In the genomic region with DNA sequence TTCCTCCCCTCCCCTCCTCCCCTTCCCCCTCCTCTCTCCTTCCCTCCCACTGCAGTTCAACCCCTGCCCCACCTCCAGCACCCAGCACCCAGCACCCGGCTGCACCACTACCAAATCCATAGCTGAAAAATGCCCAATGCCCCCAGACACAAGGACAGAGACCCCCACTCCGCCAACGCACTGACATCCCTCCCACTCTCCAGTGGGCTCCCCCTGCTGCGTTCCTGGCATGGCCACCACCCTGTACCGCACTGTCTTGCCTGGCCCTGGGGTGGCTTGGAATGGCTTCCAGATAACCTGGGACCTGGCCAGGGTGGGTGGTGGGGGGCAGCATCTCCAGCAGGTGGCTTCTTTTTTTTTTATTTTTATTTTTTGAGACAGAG, we compare ENCODE assay signal across 11 cellular contexts. TPM values are rescaled to one million over a fixed set of nuclear protein-coding genes. Genes with fewer than 3 reads are reported as not detected.
DNase-seq lines count a peak whose midpoint lies in the region; ATAC-seq and TF ChIP-seq lines count a peak whose summit lies in the region.
"Had no signal": no experiment of that assay in that cellular context is flagged by ENCODE, and none has a peak within 500 bp of the region (broad histone marks: within the 10 kb centered on the region; RNA-seq: fewer than 3 reads in every experiment).

No MANE protein-coding gene starts in this region.

- 19 to 54% methylated on average over 3 to 4 of the region's 5 CpGs for WGBS in esophagus squamous epithelium, 2 donors

- no peak for TF ChIP-seq POLR2A in esophagus squamous epithelium (IDR thresholded peaks at IDR 0.05)
- TF ChIP-seq POLR2A in gastrocnemius medialis (IDR thresholded peaks at IDR 0.05), result no peak

- H3K27ac ChIP-seq in DOHH2 (ENCODE audit: low read depth, low read length) (peak overlapping the region; percentile 97), RWPE2 (ENCODE audit: poor library complexity, severe bottlenecking) (peak overlapping the region; percentile 97), esophagus squamous epithelium (peak overlapping the region; percentile 98 to 99 (median 99)), gastrocnemius medialis (peak overlapping the region; percentile 95 to 100 (median 98))

- H3K27me3 ChIP-seq in DOHH2 (ENCODE audit: control insufficient read depth, low read length) (no peaks in the 10 kb centered on the region), RWPE2 (ENCODE audit: insufficient read depth, poor library complexity, severe bottlenecking) (no peaks in the 10 kb centered on the region), esophagus squamous epithelium (no peaks in the 10 kb centered on the region), gastrocnemius medialis (no peaks in the 10 kb centered on the region)

- H3K9me3 ChIP-seq in DOHH2 (ENCODE audit: control insufficient read depth, insufficient read depth, low read length) (no peaks in the 10 kb centered on the region), RWPE2 (ENCODE audit: severe bottlenecking) (no peaks in the 10 kb centered on the region), esophagus squamous epithelium (no peaks in the 10 kb centered on the region), gastrocnemius medialis (no peaks in the 10 kb centered on the region)

- ATAC-seq in RWPE2 (ENCODE audit: low read depth), result no peak
- ATAC-seq in gastrocnemius medialis, result no peak

- no peaks in the 10 kb centered on the region; the same call in 1 of the 2 replicates for H3K36me3 ChIP-seq in DOHH2 (ENCODE audit: control insufficient read depth, low read length)
- no peaks in the 10 kb centered on the region for H3K36me3 ChIP-seq in RWPE2 (ENCODE audit: low read depth)
- no peaks in the 10 kb centered on the region for H3K36me3 ChIP-seq in esophagus squamous epithelium
- H3K36me3 ChIP-seq in gastrocnemius medialis, result no peaks in the 10 kb centered on the region

- intact Hi-C loops in esophagus squamous epithelium (cut with DNase I) (no loop called here), gastrocnemius medialis (cut with DNase I; ENCODE audit: low total_unique reads) (no loop called here)

- peak overlapping the region; percentile 44; the same call in 1 of the 2 replicates for H3K4me3 ChIP-seq in DOHH2 (ENCODE audit: low read length)
- no peak overlapping the region for H3K4me3 ChIP-seq in RWPE2 (ENCODE audit: severe bottlenecking)
- no peak overlapping the region for H3K4me3 ChIP-seq in esophagus squamous epithelium
- no peak overlapping the region for H3K4me3 ChIP-seq in gastrocnemius medialis
- H3K4me3 ChIP-seq in foreskin fibroblast (ENCODE audit: low read depth in 1 of 2, low read length in 2 of 2), result no peak overlapping the region

- H4K20me1 ChIP-seq in DOHH2 (ENCODE audit: control insufficient read depth, insufficient read depth, low read depth, low read length), result no peaks in the 10 kb centered on the region

- DNase-seq in RWPE2 (ENCODE audit: low spot score), result no peak
- no peak for DNase-seq in esophagus squamous epithelium (lab: John Stamatoyannopoulos, UW)
- peak; percentile 16 to 19 for DNase-seq in gastrocnemius medialis
- no peak for DNase-seq in SHP77 (lab: John Stamatoyannopoulos, UW)
- DNase-seq in DMS 273 (lab: John Stamatoyannopoulos, UW; ENCODE audit: unreplicated experiment), result no peak
- DNase-seq in foreskin fibroblast, result no peak
- no peak for DNase-seq in iPS-NIHi11 (ENCODE audit: low spot score)
- DNase-seq: activated CD4-positive, alpha-beta T cell treated with anti-CD3 and anti-CD28 coated beads for 48 hours; central memory CD4-positive, alpha-beta T cell; stimulated activated CD4-positive, alpha-beta T cell treated with anti-CD3 and anti-CD28 coated beads, Interleukin-4, amount 100 ng/mL, for 4 hours had no signal

- H3K4me1 ChIP-seq in DOHH2 (ENCODE audit: control insufficient read depth, low read length), result peaks cover 90% of the 10 kb centered on the region
- peaks cover 49% of the 10 kb centered on the region for H3K4me1 ChIP-seq in RWPE2 (ENCODE audit: insufficient read depth, poor library complexity, severe bottlenecking)
- peaks cover 83 to 96% (median 86%) of the 10 kb centered on the region in 3 donors for H3K4me1 ChIP-seq in esophagus squamous epithelium
- H3K4me1 ChIP-seq in gastrocnemius medialis, result peaks cover 48 to 64% of the 10 kb centered on the region in 2 donors

- peaks cover 45% of the 10 kb centered on the region for H3F3A ChIP-seq in DOHH2 (ENCODE audit: control insufficient read depth, insufficient read depth)

- peak overlapping the region; percentile 60 for H3K4me2 ChIP-seq in DOHH2 (ENCODE audit: low read length)

- no peaks in the 10 kb centered on the region for H3K9me2 ChIP-seq in DOHH2 (replicated peaks; ENCODE audit: control insufficient read depth, low read length)

- in situ Hi-C loops in gastrocnemius medialis (cut with MboI; ENCODE audit: low sequenced_read_pairs in 4 of 4), result no loop called here

- no peak for TF ChIP-seq CTCF in DOHH2 (IDR thresholded peaks at IDR 0.05; ENCODE audit: low read depth, low read length, poor library complexity, severe bottlenecking)
- no peak for TF ChIP-seq CTCF in RWPE2 (IDR thresholded peaks at IDR 0.05; ENCODE audit: poor library complexity, severe bottlenecking)
- no peak for TF ChIP-seq CTCF in esophagus squamous epithelium (IDR thresholded peaks at IDR 0.05)
- TF ChIP-seq CTCF in gastrocnemius medialis (IDR thresholded peaks at IDR 0.05 in 4 of 5, conservative IDR thresholded peaks at IDR 0.05 in 1 of 5), result no peak
- no peak for TF ChIP-seq CTCF in foreskin fibroblast (IDR thresholded peaks at IDR 0.05; ENCODE audit: low read depth, low read length)

- H3K79me2 ChIP-seq in DOHH2 (ENCODE audit: control insufficient read depth, low read length), result peaks cover 22% of the 10 kb centered on the region

RNA-seq across cellular contexts. Expression of gene MKNK2, which starts 5.8 kb away (rescaled TPM):
- 100 to 1,000 TPM; 147 to 300 (median 189) TPM for total RNA-seq in esophagus squamous epithelium
- total RNA-seq in gastrocnemius medialis, result 1,000 to 10,000 TPM; 1,858 to 2,149 (median 1,965) TPM

RNA-seq across cellular contexts. Expression of gene MOB3A, which starts 39.3 kb away (rescaled TPM):
- total RNA-seq in esophagus squamous epithelium (10 to 100 TPM; 22.9 to 26.9 (median 23.6) TPM), gastrocnemius medialis (10 to 100 TPM; 16.0 to 30.8 (median 22.2) TPM)

RNA-seq across cellular contexts. Expression of gene IZUMO4, which starts 39.9 kb away (rescaled TPM):
- total RNA-seq in esophagus squamous epithelium (10 to 100 TPM in 1 of 4 donors, 1 to 10 TPM in 2, not detected in 1; 3.0 to 11.4 (median 3.2) TPM), gastrocnemius medialis (1 to 10 TPM in 1 of 4 donors, under 1 TPM in 1, not detected in 2; 0.93 to 1.4 TPM)

RNA-seq across cellular contexts. Expression of gene BTBD2, which starts 41.3 kb away (rescaled TPM):
- total RNA-seq in esophagus squamous epithelium (10 to 100 TPM; 42.3 to 79.0 (median 63.8) TPM), gastrocnemius medialis (10 to 100 TPM; 54.6 to 82.9 (median 63.6) TPM)

Comparison
In these comparisons a context has a peak if more than half of its experiments do, and no peak if none do; other contexts are left out.
1. DNase-seq: peak in gastrocnemius medialis (2 of 2); none in RWPE2 (single experiment), esophagus squamous epithelium (single experiment), SHP77 (0 of 2), DMS 273 (single experiment), foreskin fibroblast (0 of 2) and iPS-NIHi11 (single experiment).
2. RNA of gene MKNK2, which starts 5.8 kb away (total RNA-seq): 1,858 to 2,149 TPM in gastrocnemius medialis; 147 to 300 TPM in esophagus squamous epithelium; every median in the first group is over 4 times any median in the second.
3. Peak in every context shown above with its lines, with median percentiles within 50 percentile points of each other: H3K27ac ChIP-seq.